In the genomic region with DNA sequence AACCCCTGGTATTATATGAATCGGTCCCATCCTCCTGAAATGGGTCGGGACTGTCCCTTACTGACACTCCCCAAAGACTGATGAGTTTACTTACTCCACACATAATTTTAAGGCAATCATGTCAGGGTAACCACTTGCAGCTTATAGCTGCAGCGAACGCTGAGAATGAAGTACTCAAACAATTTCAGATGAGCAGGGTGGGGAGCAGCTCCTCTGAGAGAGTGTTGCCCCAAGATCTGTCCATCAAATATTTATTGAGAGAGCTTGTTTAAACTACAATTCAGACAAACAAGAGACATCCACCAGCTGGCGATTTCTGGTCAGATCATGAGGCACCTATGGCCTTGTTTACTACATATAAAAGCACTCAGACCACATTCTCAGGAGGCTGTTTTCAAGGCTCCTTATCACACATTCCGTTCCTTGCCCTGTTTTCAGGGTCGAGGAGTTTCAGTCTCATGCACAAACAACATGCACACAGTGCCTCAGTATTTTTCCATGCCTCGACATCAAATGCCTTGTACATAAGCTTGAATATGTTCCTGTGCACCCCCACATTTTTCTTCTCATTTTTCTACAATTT, we compare ENCODE assay signal across 1 cellular context.
TF ChIP-seq lines count a peak whose summit lies in the region.

No MANE protein-coding gene starts in this region.

TF ChIP-seq in WTC11, 78 proteins besides CTCF, POLR2A, EP300 and RAD21 (continued from another document):
- TF ChIP-seq AFF4 (CRISPR knock-in tag; IDR thresholded peaks at IDR 0.05; ENCODE audit: borderline replicate concordance) (no peak), SOX15 (CRISPR knock-in tag; IDR thresholded peaks at IDR 0.05) (no peak), NR1H2 (CRISPR knock-in tag; IDR thresholded peaks at IDR 0.05) (no peak), ZSCAN18 (CRISPR knock-in tag; IDR thresholded peaks at IDR 0.05) (no peak), USF1 (CRISPR knock-in tag; IDR thresholded peaks at IDR 0.05) (no peak), SP1 (CRISPR knock-in tag; conservative IDR thresholded peaks at IDR 0.05) (no peak), TEAD4 (CRISPR knock-in tag; IDR thresholded peaks at IDR 0.05) (no peak), CREB1 (CRISPR knock-in tag; IDR thresholded peaks at IDR 0.05) (no peak), HMGXB4 (CRISPR knock-in tag; IDR thresholded peaks at IDR 0.05) (no peak), GTF2I (CRISPR knock-in tag; conservative IDR thresholded peaks at IDR 0.05) (no peak), ZNF317 (CRISPR knock-in tag; IDR thresholded peaks at IDR 0.05; ENCODE audit: borderline replicate concordance, low read depth) (no peak), ZNF219 (CRISPR knock-in tag; IDR thresholded peaks at IDR 0.05; ENCODE audit: borderline replicate concordance) (no peak), ZNF416 (CRISPR knock-in tag; IDR thresholded peaks at IDR 0.05) (no peak)
- TF ChIP-seq, protein P1, sequence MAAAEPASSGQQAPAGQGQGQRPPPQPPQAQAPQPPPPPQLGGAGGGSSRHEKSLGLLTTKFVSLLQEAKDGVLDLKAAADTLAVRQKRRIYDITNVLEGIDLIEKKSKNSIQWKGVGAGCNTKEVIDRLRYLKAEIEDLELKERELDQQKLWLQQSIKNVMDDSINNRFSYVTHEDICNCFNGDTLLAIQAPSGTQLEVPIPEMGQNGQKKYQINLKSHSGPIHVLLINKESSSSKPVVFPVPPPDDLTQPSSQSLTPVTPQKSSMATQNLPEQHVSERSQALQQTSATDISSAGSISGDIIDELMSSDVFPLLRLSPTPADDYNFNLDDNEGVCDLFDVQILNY (CRISPR knock-in tag; IDR thresholded peaks at IDR 0.05): no peak
- TF ChIP-seq, protein P2, sequence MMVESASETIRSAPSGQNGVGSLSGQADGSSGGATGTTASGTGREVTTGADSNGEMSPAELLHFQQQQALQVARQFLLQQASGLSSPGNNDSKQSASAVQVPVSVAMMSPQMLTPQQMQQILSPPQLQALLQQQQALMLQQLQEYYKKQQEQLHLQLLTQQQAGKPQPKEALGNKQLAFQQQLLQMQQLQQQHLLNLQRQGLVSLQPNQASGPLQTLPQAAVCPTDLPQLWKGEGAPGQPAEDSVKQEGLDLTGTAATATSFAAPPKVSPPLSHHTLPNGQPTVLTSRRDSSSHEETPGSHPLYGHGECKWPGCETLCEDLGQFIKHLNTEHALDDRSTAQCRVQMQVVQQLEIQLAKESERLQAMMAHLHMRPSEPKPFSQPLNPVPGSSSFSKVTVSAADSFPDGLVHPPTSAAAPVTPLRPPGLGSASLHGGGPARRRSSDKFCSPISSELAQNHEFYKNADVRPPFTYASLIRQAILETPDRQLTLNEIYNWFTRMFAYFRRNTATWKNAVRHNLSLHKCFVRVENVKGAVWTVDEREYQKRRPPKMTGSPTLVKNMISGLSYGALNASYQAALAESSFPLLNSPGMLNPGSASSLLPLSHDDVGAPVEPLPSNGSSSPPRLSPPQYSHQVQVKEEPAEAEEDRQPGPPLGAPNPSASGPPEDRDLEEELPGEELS (CRISPR knock-in tag; IDR thresholded peaks at IDR 0.05): no peak
